Comparison of ENCODE assay signal across 8 cellular contexts in genomic region chr1:14970115-14970798, GRCh38.
DNase-seq lines count a peak whose midpoint lies in the region; ATAC-seq and TF ChIP-seq lines count a peak whose summit lies in the region.

No MANE protein-coding gene starts in this region.

- no peaks in the 10 kb centered on the region for H3K36me3 ChIP-seq in endodermal cell (ENCODE audit: control insufficient read depth, insufficient read depth, low read length)
- H3K36me3 ChIP-seq in muscle layer of duodenum (ENCODE audit: control insufficient read depth in 1 of 2, insufficient read depth in 2 of 2, low read length in 2 of 2): peaks cover 0 to 6% of the 10 kb centered on the region in 2 donors
- no peaks in the 10 kb centered on the region for H3K36me3 ChIP-seq in gastrocnemius medialis

- H3K4me3 ChIP-seq in endodermal cell (ENCODE audit: low read length) (no peak overlapping the region), muscle layer of duodenum (ENCODE audit: low read depth in 1 of 2, low read length in 2 of 2) (peak overlapping the region in 1 of 2 donors; percentile 25), gastrocnemius medialis (no peak overlapping the region)

- TF ChIP-seq CTCF in endodermal cell (conservative IDR thresholded peaks at IDR 0.05): no peak
- TF ChIP-seq CTCF in gastrocnemius medialis (IDR thresholded peaks at IDR 0.05 in 4 of 5, conservative IDR thresholded peaks at IDR 0.05 in 1 of 5): no peak

- in situ Hi-C loops in gastrocnemius medialis (cut with MboI; ENCODE audit: low sequenced_read_pairs in 4 of 4): no loop called here

- no peaks in the 10 kb centered on the region for H3K4me1 ChIP-seq in endodermal cell (ENCODE audit: control insufficient read depth, insufficient read depth, low read length)
- peaks cover 0 to 24% of the 10 kb centered on the region in 2 donors for H3K4me1 ChIP-seq in muscle layer of duodenum (ENCODE audit: control insufficient read depth in 1 of 2, insufficient read depth in 2 of 2, low read length in 2 of 2)
- H3K4me1 ChIP-seq in gastrocnemius medialis: no peaks in the 10 kb centered on the region

- no peaks in the 10 kb centered on the region for H3K27me3 Mint-ChIP-seq in endodermal cell (ENCODE audit: insufficient read depth)

- intact Hi-C loops in gastrocnemius medialis (cut with DNase I; ENCODE audit: low total_unique reads): no loop called here

- H3K4me3 Mint-ChIP-seq in endodermal cell: no peak overlapping the region

- peaks cover 19% of the 10 kb centered on the region for H3K36me3 Mint-ChIP-seq in endodermal cell (ENCODE audit: low read depth)

- DNase-seq in EH (ENCODE audit: low read depth) (peak; percentile 97), NCI-H226 (peak; percentile 78), endodermal cell (peak; percentile 63), gastrocnemius medialis (no peak), KG1 (lab: John Stamatoyannopoulos, UW) (no peak)

- peaks cover 13% of the 10 kb centered on the region for H3K9me3 Mint-ChIP-seq in endodermal cell

- no peak for ATAC-seq in GM21360 (IDR thresholded peaks at IDR 0.05; ENCODE audit: unreplicated experiment)
- no peak for ATAC-seq in GM21576 (IDR thresholded peaks at IDR 0.05; ENCODE audit: unreplicated experiment)
- ATAC-seq in gastrocnemius medialis: no peak

- H3K27ac Mint-ChIP-seq in endodermal cell: no peak overlapping the region

- H3K9me3 ChIP-seq in endodermal cell (ENCODE audit: control insufficient read depth, low read length): peaks cover 14% of the 10 kb centered on the region
- peaks cover 5 to 7% of the 10 kb centered on the region in 2 donors for H3K9me3 ChIP-seq in muscle layer of duodenum (ENCODE audit: control insufficient read depth in 1 of 2, low read length in 2 of 2)
- no peaks in the 10 kb centered on the region for H3K9me3 ChIP-seq in gastrocnemius medialis

- whole genome bisulfite sequencing in endodermal cell (ENCODE audit: insufficient coverage in 1 of 2, insufficient read length in 1 of 2), 2 experiments: 90 to 91% methylated on average over 10 to 16 of the region's 16 CpGs

- H3K9ac ChIP-seq in endodermal cell (ENCODE audit: extremely low read depth, low read length, poor library complexity, severe bottlenecking): no peak overlapping the region

- H3K27ac ChIP-seq in endodermal cell (ENCODE audit: low read depth, low read length) (no peak overlapping the region), muscle layer of duodenum (ENCODE audit: low read length) (peak overlapping the region; percentile 25), gastrocnemius medialis (no peak overlapping the region)

- peaks cover 1% of the 10 kb centered on the region for H3K4me1 Mint-ChIP-seq in endodermal cell

- TF ChIP-seq POLR2A in gastrocnemius medialis (IDR thresholded peaks at IDR 0.05): no peak

- H3K27me3 ChIP-seq in endodermal cell (ENCODE audit: control insufficient read depth, insufficient read depth, low read length, poor library complexity, severe bottlenecking) (no peaks in the 10 kb centered on the region), muscle layer of duodenum (ENCODE audit: low read depth, low read length) (no peaks in the 10 kb centered on the region), gastrocnemius medialis (peaks cover 0 to 6% (median 5%) of the 10 kb centered on the region in 3 donors)

Comparison
In these comparisons a context has a peak if more than half of its experiments do, and no peak if none do; other contexts are left out.
1. DNase-seq: peak in EH (single experiment), NCI-H226 (single experiment) and endodermal cell (single experiment); none in gastrocnemius medialis (0 of 2) and KG1 (single experiment).